Comparison of ENCODE assay signal across 1 cellular context in the genomic region with DNA sequence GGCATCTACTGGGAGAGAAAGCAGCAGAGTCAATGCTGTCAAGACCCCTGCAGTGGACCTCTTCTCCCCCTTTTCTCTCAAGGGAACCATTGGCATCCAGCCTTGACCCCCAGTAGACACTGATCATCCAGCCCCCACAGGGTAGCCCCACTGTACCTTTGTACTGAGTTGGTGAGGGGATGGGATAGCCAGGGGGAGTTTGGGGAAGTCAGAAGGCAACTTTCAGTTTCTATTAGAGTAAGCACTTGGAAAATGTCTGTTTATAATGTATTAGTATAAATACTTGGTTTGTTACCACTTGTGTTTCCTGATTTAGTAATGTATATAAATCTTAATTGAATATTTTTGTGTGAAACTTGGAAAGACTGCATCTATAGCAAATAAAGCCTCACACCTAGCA.
TF ChIP-seq lines count a peak whose summit lies in the region.

No MANE protein-coding gene starts in this region.

TF ChIP-seq in GM12878, 131 proteins besides CTCF, POLR2A, EP300 and RAD21:
- TF ChIP-seq SUPT20H (IDR thresholded peaks at IDR 0.05; ENCODE audit: borderline replicate concordance, control insufficient read depth, low read depth, low read length) (no peak), ZNF24 (IDR thresholded peaks at IDR 0.05) (no peak), HDGF (IDR thresholded peaks at IDR 0.05) (no peak), MEF2B (IDR thresholded peaks at IDR 0.05; ENCODE audit: partially characterized antibody, poor library complexity, severe bottlenecking) (no peak), HCFC1 (IDR thresholded peaks at IDR 0.05; ENCODE audit: low read length) (no peak), RCOR1 (conservative IDR thresholded peaks at IDR 0.05; ENCODE audit: low read depth, low read length) (no peak), SMC3 (IDR thresholded peaks at IDR 0.05; ENCODE audit: borderline replicate concordance, low read length) (no peak), JUNB (IDR thresholded peaks at IDR 0.05) (peak; percentile 54; the same call in 1 of the 2 replicates), NBN (IDR thresholded peaks at IDR 0.05) (no peak), ELK1 (IDR thresholded peaks at IDR 0.05; ENCODE audit: low read depth, low read length) (no peak), CBFB (IDR thresholded peaks at IDR 0.05; ENCODE audit: low read depth) (no peak), TCF12 (IDR thresholded peaks at IDR 0.05; ENCODE audit: low read depth, low read length) (no peak), NR2C1 (IDR thresholded peaks at IDR 0.05) (no peak), EGR1 (IDR thresholded peaks at IDR 0.05; ENCODE audit: borderline replicate concordance in 1 of 2, low read depth in 2 of 2, low read length in 2 of 2) (no peak), IKZF1 (conservative IDR thresholded peaks at IDR 0.05) (0 out of 2 replicates have a peak, but pooled peaks have one; percentile 22), SPI1 (IDR thresholded peaks at IDR 0.05; ENCODE audit: borderline replicate concordance, insufficient read depth, low read depth, low read length) (peak; percentile 43; the same call in 1 of the 2 replicates), BCL11A (IDR thresholded peaks at IDR 0.05; ENCODE audit: low read depth, low read length) (no peak), CUX1 (IDR thresholded peaks at IDR 0.05; ENCODE audit: insufficient replicate concordance, low read depth, low read length) (no peak)
- TF ChIP-seq, protein P1, sequence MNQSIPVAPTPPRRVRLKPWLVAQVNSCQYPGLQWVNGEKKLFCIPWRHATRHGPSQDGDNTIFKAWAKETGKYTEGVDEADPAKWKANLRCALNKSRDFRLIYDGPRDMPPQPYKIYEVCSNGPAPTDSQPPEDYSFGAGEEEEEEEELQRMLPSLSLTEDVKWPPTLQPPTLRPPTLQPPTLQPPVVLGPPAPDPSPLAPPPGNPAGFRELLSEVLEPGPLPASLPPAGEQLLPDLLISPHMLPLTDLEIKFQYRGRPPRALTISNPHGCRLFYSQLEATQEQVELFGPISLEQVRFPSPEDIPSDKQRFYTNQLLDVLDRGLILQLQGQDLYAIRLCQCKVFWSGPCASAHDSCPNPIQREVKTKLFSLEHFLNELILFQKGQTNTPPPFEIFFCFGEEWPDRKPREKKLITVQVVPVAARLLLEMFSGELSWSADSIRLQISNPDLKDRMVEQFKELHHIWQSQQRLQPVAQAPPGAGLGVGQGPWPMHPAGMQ (IDR thresholded peaks at IDR 0.05; ENCODE audit: borderline replicate concordance) = no peak
- TF ChIP-seq, protein P2, sequence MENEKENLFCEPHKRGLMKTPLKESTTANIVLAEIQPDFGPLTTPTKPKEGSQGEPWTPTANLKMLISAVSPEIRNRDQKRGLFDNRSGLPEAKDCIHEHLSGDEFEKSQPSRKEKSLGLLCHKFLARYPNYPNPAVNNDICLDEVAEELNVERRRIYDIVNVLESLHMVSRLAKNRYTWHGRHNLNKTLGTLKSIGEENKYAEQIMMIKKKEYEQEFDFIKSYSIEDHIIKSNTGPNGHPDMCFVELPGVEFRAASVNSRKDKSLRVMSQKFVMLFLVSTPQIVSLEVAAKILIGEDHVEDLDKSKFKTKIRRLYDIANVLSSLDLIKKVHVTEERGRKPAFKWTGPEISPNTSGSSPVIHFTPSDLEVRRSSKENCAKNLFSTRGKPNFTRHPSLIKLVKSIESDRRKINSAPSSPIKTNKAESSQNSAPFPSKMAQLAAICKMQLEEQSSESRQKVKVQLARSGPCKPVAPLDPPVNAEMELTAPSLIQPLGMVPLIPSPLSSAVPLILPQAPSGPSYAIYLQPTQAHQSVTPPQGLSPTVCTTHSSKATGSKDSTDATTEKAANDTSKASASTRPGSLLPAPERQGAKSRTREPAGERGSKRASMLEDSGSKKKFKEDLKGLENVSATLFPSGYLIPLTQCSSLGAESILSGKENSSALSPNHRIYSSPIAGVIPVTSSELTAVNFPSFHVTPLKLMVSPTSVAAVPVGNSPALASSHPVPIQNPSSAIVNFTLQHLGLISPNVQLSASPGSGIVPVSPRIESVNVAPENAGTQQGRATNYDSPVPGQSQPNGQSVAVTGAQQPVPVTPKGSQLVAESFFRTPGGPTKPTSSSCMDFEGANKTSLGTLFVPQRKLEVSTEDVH (IDR thresholded peaks at IDR 0.05; ENCODE audit: low read depth, partially characterized antibody) = no peak
